In the genomic region with DNA sequence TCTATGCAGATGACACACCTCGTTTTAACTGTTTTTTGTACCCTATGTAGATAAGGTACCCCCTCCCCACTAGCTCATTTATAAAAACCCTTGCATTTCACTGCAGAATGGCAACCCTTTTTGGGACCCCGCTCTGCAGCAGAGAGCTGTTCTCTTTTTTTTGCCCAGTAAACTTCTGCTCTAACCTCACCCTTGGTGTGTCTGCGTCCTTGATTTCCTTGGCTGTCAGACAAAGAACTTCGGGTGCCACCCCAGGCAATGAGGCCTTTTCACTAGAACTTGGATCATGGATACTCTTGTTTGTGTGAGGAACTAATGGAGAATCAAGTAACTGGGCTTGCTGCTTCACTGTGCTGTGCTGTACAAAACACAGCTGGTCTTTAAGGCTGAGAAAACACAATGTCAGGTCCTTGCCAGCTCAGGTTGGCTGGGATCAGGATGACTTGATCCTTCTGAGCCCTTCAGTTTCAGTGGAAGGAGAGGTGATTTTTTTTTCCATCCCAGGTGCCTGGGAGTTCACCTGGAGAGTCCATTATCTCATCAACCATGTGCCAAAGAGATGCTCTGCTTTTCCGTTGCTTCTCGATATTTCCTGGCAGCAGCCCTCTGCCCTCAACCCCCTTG, we compare ENCODE assay signal across 21 cellular contexts.
A peak's percentile ranks its signal among the peaks of the same experiment; 100 is the strongest.
DNase-seq lines count a peak whose midpoint lies in the region; ATAC-seq, FAIRE-seq and TF ChIP-seq lines count a peak whose summit lies in the region.
"Had no signal": no experiment of that assay in that cellular context is flagged by ENCODE, and none has a peak within 500 bp of the region (broad histone marks: within the 10 kb centered on the region; RNA-seq: fewer than 3 reads in every experiment).

No MANE protein-coding gene starts in this region.

- no peak overlapping the region for H3K27ac Mint-ChIP-seq in astrocyte (ENCODE audit: unreplicated experiment)
- H3K27ac Mint-ChIP-seq: activated naive CD4-positive, alpha-beta T cell treated with anti-CD3 and anti-CD28 coated beads, Interleukin-2, amount 10 ng/mL, durations not matched to agents 7 days and 5 days; activated T-helper 1 cell treated with anti-CD3 and anti-CD28 coated beads, Interleukin-12 subunit alpha, Interleukin-12 subunit beta, Interleukin-2, Interleukin-4 antibody, amounts not matched to agents 30 ng/mL and 10 ng/mL and 1 ng/mL, durations not matched to agents 14 hours and 24 hours and 36 hours; B cell; natural killer cell treated with Interleukin-12 subunit alpha and Interleukin-12 subunit beta and Interleukin-15 and Interleukin-18, amount 100 ng/mL, for 72 hours had no signal

- H3K18ac ChIP-seq in mesenchymal stem cell (ENCODE audit: low read depth in 1 of 2, low read length in 2 of 2) = peak overlapping the region in 1 of 2 experiments; percentile 88

- H3K36me3 ChIP-seq in cardiac muscle cell (no peaks in the 10 kb centered on the region), astrocyte (ENCODE audit: insufficient read depth, low read length) (no peaks in the 10 kb centered on the region), mesenchymal stem cell (ENCODE audit: control insufficient read depth in 1 of 2, insufficient read depth in 2 of 2, low read depth in 1 of 2, low read length in 2 of 2) (no peaks in the 10 kb centered on the region), suprapubic skin (no peaks in the 10 kb centered on the region), transverse colon (no peaks in the 10 kb centered on the region)

- DNase-seq in cardiac muscle cell (ENCODE audit: low read depth in 1 of 2, low spot score in 1 of 2) (no peak), Right ventricle myocardium inferior (ENCODE audit: missing footprints) (no peak), astrocyte (ENCODE audit: low read depth) (no peak), mesenchymal stem cell (no peak), suprapubic skin (ENCODE audit: low spot score in 2 of 2) (no peak), UCSD-AML1 (lab: John Stamatoyannopoulos, UW; ENCODE audit: unreplicated experiment) (no peak), transverse colon (no peak)
- DNase-seq: activated naive CD4-positive, alpha-beta T cell treated with anti-CD3 and anti-CD28 coated beads, Interleukin-2, amount 10 ng/mL, durations not matched to agents 7 days and 5 days; anterior cingulate cortex; GF-D8; glutamatergic neuron; left colon; NCI-H1105; NCI-H2081; NCI-H345; NCI-H774 had no signal

- H3K79me1 ChIP-seq in mesenchymal stem cell (replicated peaks; ENCODE audit: low read length, poor library complexity, severe bottlenecking) = no peaks in the 10 kb centered on the region

- no peaks in the 10 kb centered on the region for H3K36me3 Mint-ChIP-seq in astrocyte (ENCODE audit: low read depth, unreplicated experiment)
- H3K36me3 Mint-ChIP-seq: activated naive CD4-positive, alpha-beta T cell treated with anti-CD3 and anti-CD28 coated beads, Interleukin-2, amount 10 ng/mL, durations not matched to agents 7 days and 5 days; natural killer cell treated with Interleukin-12 subunit alpha and Interleukin-12 subunit beta and Interleukin-15 and Interleukin-18, amount 100 ng/mL, for 72 hours had no signal

- H3K9me3 ChIP-seq in cardiac muscle cell (ENCODE audit: low read depth) (no peaks in the 10 kb centered on the region), astrocyte (ENCODE audit: insufficient read depth, low read depth, low read length) (no peaks in the 10 kb centered on the region), mesenchymal stem cell (ENCODE audit: control insufficient read depth, low read length) (no peaks in the 10 kb centered on the region), suprapubic skin (no peaks in the 10 kb centered on the region), transverse colon (no peaks in the 10 kb centered on the region)

- H3K4me3 ChIP-seq in cardiac muscle cell = no peak overlapping the region
- no peak overlapping the region for H3K4me3 ChIP-seq in astrocyte (ENCODE audit: insufficient read depth, low read depth, low read length)
- H3K4me3 ChIP-seq in mesenchymal stem cell (ENCODE audit: insufficient read depth in 1 of 2, low read depth in 1 of 2, low read length in 2 of 2) = no peak overlapping the region
- no peak overlapping the region for H3K4me3 ChIP-seq in suprapubic skin
- H3K4me3 ChIP-seq in transverse colon = no peak overlapping the region

- ATAC-seq in Right ventricle myocardium inferior = no peak
- ATAC-seq in GM19328 (IDR thresholded peaks at IDR 0.05; ENCODE audit: unreplicated experiment) = no peak
- ATAC-seq: left colon; natural killer cell treated with Interleukin-12 subunit alpha and Interleukin-12 subunit beta and Interleukin-15 and Interleukin-18, amount 100 ng/mL, for 72 hours had no signal

- H3K4me2 ChIP-seq in astrocyte (ENCODE audit: low read length) (peak overlapping the region; percentile 57), mesenchymal stem cell (ENCODE audit: low read length, poor library complexity, severe bottlenecking) (no peak overlapping the region)

- 40% methylated on average over 4 of the region's 6 CpGs for WGBS in mesenchymal stem cell
- WGBS in suprapubic skin = 50% methylated on average over 6 of the region's 6 CpGs
- WGBS in transverse colon (ENCODE audit: low coverage in 1 of 2), 2 donors = 67 to 85% methylated on average over 4 to 6 of the region's 6 CpGs

- no peak for TF ChIP-seq POLR2A in suprapubic skin (IDR thresholded peaks at IDR 0.05)
- TF ChIP-seq POLR2A in transverse colon (IDR thresholded peaks at IDR 0.05) = no peak

- no peak overlapping the region for H2BK120ac ChIP-seq in mesenchymal stem cell (ENCODE audit: low read depth, low read length)

- in situ Hi-C loops in transverse colon (cut with MboI; ENCODE audit: low pct_ligation_motif_present in 1 of 4, low pct_unique_long_range_greater_than_20kb in 1 of 4, low sequenced_read_pairs in 3 of 4) = no loop called here

- H3K27ac ChIP-seq in cardiac muscle cell (peak overlapping the region; percentile 99), astrocyte (ENCODE audit: low read depth, low read length) (no peak overlapping the region), mesenchymal stem cell (ENCODE audit: low read length, poor library complexity, severe bottlenecking) (no peak overlapping the region), suprapubic skin (peak overlapping the region; percentile 2), transverse colon (no peak overlapping the region)

- FAIRE-seq in astrocyte (lab: Jason Lieb, UNC) = no peak
- FAIRE-seq: GM18507 had no signal

- H3K23ac ChIP-seq in mesenchymal stem cell (ENCODE audit: low read length in 2 of 2) = no peak overlapping the region

- peak overlapping the region; percentile 45 for H4K91ac ChIP-seq in mesenchymal stem cell (ENCODE audit: low read length)

- H3K4me3 Mint-ChIP-seq in astrocyte (ENCODE audit: unreplicated experiment) = no peak overlapping the region
- H3K4me3 Mint-ChIP-seq: activated naive CD4-positive, alpha-beta T cell treated with anti-CD3 and anti-CD28 coated beads, Interleukin-2, amount 10 ng/mL, durations not matched to agents 7 days and 5 days; activated T-helper 1 cell treated with anti-CD3 and anti-CD28 coated beads, Interleukin-12 subunit alpha, Interleukin-12 subunit beta, Interleukin-2, Interleukin-4 antibody, amounts not matched to agents 30 ng/mL and 10 ng/mL and 1 ng/mL, durations not matched to agents 14 hours and 24 hours and 36 hours; B cell; natural killer cell treated with Interleukin-12 subunit alpha and Interleukin-12 subunit beta and Interleukin-15 and Interleukin-18, amount 100 ng/mL, for 72 hours had no signal

- no peak overlapping the region for H2BK5ac ChIP-seq in mesenchymal stem cell (ENCODE audit: low read depth, low read length, poor library complexity, severe bottlenecking)

- TF ChIP-seq CTCF in cardiac muscle cell (IDR thresholded peaks at IDR 0.05; ENCODE audit: low read depth, low read length) = no peak
- no peak for TF ChIP-seq CTCF in astrocyte (IDR thresholded peaks at IDR 0.05; ENCODE audit: insufficient read depth, low read depth, low read length)
- TF ChIP-seq CTCF in suprapubic skin (IDR thresholded peaks at IDR 0.05) = no peak
- no peak for TF ChIP-seq CTCF in transverse colon (IDR thresholded peaks at IDR 0.05)

- H3K4me1 ChIP-seq in cardiac muscle cell (ENCODE audit: low read depth) (peaks cover 45% of the 10 kb centered on the region), astrocyte (ENCODE audit: insufficient read depth, low read length) (peaks cover 10% of the 10 kb centered on the region), mesenchymal stem cell (ENCODE audit: control insufficient read depth, insufficient read depth, low read depth, low read length) (no peaks in the 10 kb centered on the region), suprapubic skin (peaks cover 27% of the 10 kb centered on the region), transverse colon (no peaks in the 10 kb centered on the region)

- H2AFZ ChIP-seq in astrocyte (ENCODE audit: low read depth, low read length) = no peak overlapping the region
- H2AFZ ChIP-seq in mesenchymal stem cell (ENCODE audit: low read depth, low read length) = no peak overlapping the region

- H2AK5ac ChIP-seq in mesenchymal stem cell (ENCODE audit: low read length, severe bottlenecking) = peak overlapping the region; percentile 29

- H4K8ac ChIP-seq in mesenchymal stem cell (ENCODE audit: low read length) = peak overlapping the region; percentile 77

- H3K27me3 Mint-ChIP-seq in astrocyte (ENCODE audit: low read depth, unreplicated experiment) = no peaks in the 10 kb centered on the region

- peak overlapping the region; percentile 30 for H2BK15ac ChIP-seq in mesenchymal stem cell (ENCODE audit: low read depth, poor library complexity, severe bottlenecking)

- intact Hi-C loops in Right ventricle myocardium inferior (cut with DNase I) (no loop called here), transverse colon (cut with DNase I; ENCODE audit: low total_unique reads) (no loop called here)

- TF ChIP-seq EP300 in suprapubic skin (IDR thresholded peaks at IDR 0.05) = no peak
- no peak for TF ChIP-seq EP300 in transverse colon (IDR thresholded peaks at IDR 0.05; ENCODE audit: low read depth)

- H3K27me3 ChIP-seq in cardiac muscle cell (no peaks in the 10 kb centered on the region), astrocyte (ENCODE audit: insufficient read depth, low read length) (no peaks in the 10 kb centered on the region), mesenchymal stem cell (ENCODE audit: control insufficient read depth in 1 of 2, insufficient read depth in 1 of 2, low read length in 2 of 2) (no peaks in the 10 kb centered on the region), suprapubic skin (no peaks in the 10 kb centered on the region), transverse colon (no peaks in the 10 kb centered on the region)

- no peaks in the 10 kb centered on the region for H3K79me2 ChIP-seq in astrocyte (ENCODE audit: insufficient read depth, low read length)

- H3K4ac ChIP-seq in mesenchymal stem cell (ENCODE audit: low read depth in 1 of 2, low read length in 2 of 2) = peak overlapping the region; percentile 8 to 13

- no peak overlapping the region for H3K14ac ChIP-seq in mesenchymal stem cell (ENCODE audit: low read length in 2 of 2)

- no peaks in the 10 kb centered on the region for H3K9me3 Mint-ChIP-seq in astrocyte (ENCODE audit: unreplicated experiment)
- H3K9me3 Mint-ChIP-seq: activated naive CD4-positive, alpha-beta T cell treated with anti-CD3 and anti-CD28 coated beads, Interleukin-2, amount 10 ng/mL, durations not matched to agents 7 days and 5 days; activated T-helper 1 cell treated with anti-CD3 and anti-CD28 coated beads, Interleukin-12 subunit alpha, Interleukin-12 subunit beta, Interleukin-2, Interleukin-4 antibody, amounts not matched to agents 30 ng/mL and 10 ng/mL and 1 ng/mL, durations not matched to agents 14 hours and 24 hours and 36 hours; natural killer cell treated with Interleukin-12 subunit alpha and Interleukin-12 subunit beta and Interleukin-15 and Interleukin-18, amount 100 ng/mL, for 72 hours had no signal

- H3K4me1 Mint-ChIP-seq in astrocyte (ENCODE audit: low read depth, unreplicated experiment) = peaks cover 21% of the 10 kb centered on the region
- H3K4me1 Mint-ChIP-seq: activated naive CD4-positive, alpha-beta T cell treated with anti-CD3 and anti-CD28 coated beads, Interleukin-2, amount 10 ng/mL, durations not matched to agents 7 days and 5 days; B cell had no signal

- no peaks in the 10 kb centered on the region for H4K20me1 ChIP-seq in astrocyte (ENCODE audit: insufficient read depth, low read length)

- H3K9ac ChIP-seq in astrocyte (ENCODE audit: low read length) (no peak overlapping the region), mesenchymal stem cell (ENCODE audit: low read length) (no peak overlapping the region)

- H2BK12ac ChIP-seq in mesenchymal stem cell (ENCODE audit: low read length in 2 of 2) = peak overlapping the region; percentile 46 to 90

Comparison
In these comparisons a context has a peak if more than half of its experiments do, and no peak if none do; other contexts are left out.
1. H3K27ac ChIP-seq: peak in cardiac muscle cell (single experiment) and suprapubic skin (single experiment); none in astrocyte (single experiment), mesenchymal stem cell (single experiment) and transverse colon (0 of 4).